Comparison of ENCODE assay signal across 26 cellular contexts in the genomic region with DNA sequence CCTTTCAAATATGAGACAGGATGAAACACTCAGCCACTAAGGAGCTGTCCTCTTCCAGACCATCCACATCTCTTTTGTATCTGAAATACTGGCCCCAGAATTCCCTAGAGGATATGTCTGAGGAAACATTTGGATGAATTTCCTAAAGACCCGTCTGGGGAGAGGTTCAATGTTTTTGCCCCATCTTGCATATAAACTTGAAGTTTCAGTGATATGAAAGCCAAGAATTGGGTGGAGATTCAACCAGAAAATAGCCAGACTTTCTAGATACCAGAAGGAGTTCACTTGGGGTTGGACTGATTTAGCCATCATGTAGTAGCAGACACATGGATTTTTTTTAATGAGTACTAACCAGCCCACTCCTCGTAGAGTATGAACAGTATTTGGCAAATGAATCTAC.
DNase-seq lines count a peak whose midpoint lies in the region; ATAC-seq lines count a peak whose summit lies in the region.
"Had no signal": no experiment of that assay in that cellular context is flagged by ENCODE, and none has a peak within 500 bp of the region (broad histone marks: within the 10 kb centered on the region; RNA-seq: fewer than 3 reads in every experiment).

No MANE protein-coding gene starts in this region.

- H3K27me3 ChIP-seq in right cardiac atrium (ENCODE audit: control insufficient read depth, insufficient read depth) = no peaks in the 10 kb centered on the region
- H3K27me3 ChIP-seq: ascending aorta, BLaER1, transverse colon had no signal

- no peak overlapping the region for H3K27ac ChIP-seq in right cardiac atrium (ENCODE audit: low read length)
- H3K27ac ChIP-seq: ascending aorta, BLaER1, transverse colon had no signal

- intact Hi-C loops in right cardiac atrium (cut with DNase I) = loop anchor here in 1 of 4 donors (10.0 kb wide), 1 partner anchor 93 kb away; no protein-coding TSS in a partner anchor

- WGBS in right cardiac atrium = 41% methylated on average over 2 of the region's 2 CpGs

- peak; percentile 44 for DNase-seq in AG08395 (ENCODE audit: low spot score)
- peak; percentile 35 for DNase-seq in GM04503 (ENCODE audit: low read depth)
- DNase-seq in fibroblast of gingiva (ENCODE audit: low read depth) = peak; percentile 82
- DNase-seq in right cardiac atrium = no peak
- no peak for DNase-seq in HPDE6-E6E7 (ENCODE audit: extremely low spot score)
- no peak for DNase-seq in ureter (ENCODE audit: low spot score)
- no peak for DNase-seq in KG1 (lab: John Stamatoyannopoulos, UW)
- DNase-seq: activated CD4-positive, alpha-beta T cell treated with anti-CD3 and anti-CD28 coated beads, Interleukin-2, amount 10 ng/mL, durations not matched to agents 7 days and 5 days; activated gamma-delta T cell; activated naive CD8-positive, alpha-beta T cell treated with anti-CD3 and anti-CD28 coated beads for 36 hours; activated T-cell treated with anti-CD3 and anti-CD28 coated beads, Interleukin-2, amount 50 U/mL, for 4 hours; DMS53; effector memory CD8-positive, alpha-beta T cell; erythroblast; immature natural killer cell; naive B cell; NCI-H1436 treated with DMSO at 0.1 percent for 48 hours; stimulated activated CD4-positive, alpha-beta T cell treated with anti-CD3 and anti-CD28 coated beads, Interleukin-15, amount 100 ng/mL, for 24 hours; stimulated activated CD4-positive, alpha-beta T cell treated with anti-CD3 and anti-CD28 coated beads, Interleukin-4, amount 100 ng/mL, for 4 hours; T-cell; transverse colon had no signal

- H3K4me1 ChIP-seq in right cardiac atrium (ENCODE audit: control insufficient read depth, insufficient read depth, low read length) = peaks cover 2% of the 10 kb centered on the region
- H3K4me1 ChIP-seq: ascending aorta, BLaER1, transverse colon had no signal

- no peak overlapping the region for H3K4me3 ChIP-seq in right cardiac atrium (ENCODE audit: low read length)
- H3K4me3 ChIP-seq: ascending aorta, BLaER1, GM23338, transverse colon had no signal

- ATAC-seq in right cardiac atrium (peak; percentile 30 to 31), GM19328 (IDR thresholded peaks at IDR 0.05; ENCODE audit: unreplicated experiment) (no peak)
- ATAC-seq: activated T-cell treated with anti-CD3 and anti-CD28 coated beads, Interleukin-2, amount 50 U/mL, for 4 hours; effector memory CD8-positive, alpha-beta T cell; GM23338; T-cell; WTC11 had no signal

- no peaks in the 10 kb centered on the region for H3K9me3 ChIP-seq in right cardiac atrium (ENCODE audit: control insufficient read depth, low read length)
- H3K9me3 ChIP-seq: ascending aorta, BLaER1, transverse colon had no signal

Comparison
In these comparisons a context has a peak if more than half of its experiments do, and no peak if none do; other contexts are left out.
1. DNase-seq: peak in AG08395 (single experiment), GM04503 (single experiment) and fibroblast of gingiva (single experiment); none in right cardiac atrium (0 of 3), HPDE6-E6E7 (single experiment), ureter (single experiment) and KG1 (single experiment).